Comparison of ENCODE assay signal across 7 cellular contexts in the genomic region with DNA sequence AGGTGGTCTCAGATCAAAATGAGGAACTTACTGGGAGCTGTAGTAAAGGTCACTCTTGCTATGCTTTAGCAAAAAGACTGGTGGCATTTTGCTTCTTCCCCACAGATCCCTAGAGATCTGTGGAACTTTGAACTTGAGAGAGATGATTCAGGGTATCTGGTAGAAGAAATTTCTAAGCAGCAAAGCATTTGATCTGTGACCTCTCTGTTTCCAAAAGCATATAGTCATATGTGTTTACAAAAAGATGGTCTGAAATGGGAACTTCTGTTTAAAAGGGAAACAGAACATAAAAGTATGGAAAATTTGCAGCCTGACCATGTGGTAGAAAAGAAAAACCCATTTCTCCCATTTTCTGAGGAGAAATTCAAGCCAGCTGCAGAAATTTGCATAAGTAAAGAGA.
DNase-seq lines count a peak whose midpoint lies in the region; TF ChIP-seq lines count a peak whose summit lies in the region.
"Not testable (repeated sequence)": the region's sequence is repeated elsewhere in the genome, so short reads cannot be mapped to it uniquely, and the experiment has no call there.

No MANE protein-coding gene starts in this region.

- not testable (repeated sequence) for H3F3A ChIP-seq in GM23248 (ENCODE audit: insufficient read depth)

- H3K27ac ChIP-seq in AG04450 (ENCODE audit: low read depth, low read length) (peak overlapping the region; percentile 53), GM23248 (peak overlapping the region; percentile 7)

- not testable (repeated sequence) for H3K9me2 ChIP-seq in GM23248 (ENCODE audit: insufficient read depth)

- H3K79me2 ChIP-seq in GM23248 (ENCODE audit: insufficient read depth): not testable (repeated sequence)

- not testable (repeated sequence) for H3K9ac ChIP-seq in GM23248

- DNase-seq in AG04450 (ENCODE audit: low read depth, low spot score); chondrocyte (ENCODE audit: low spot score): not testable (repeated sequence)
- DNase-seq in GM23248 (peak; percentile 41), amniotic stem cell (lab: John Stamatoyannopoulos, UW) (peak; percentile 1), fibroblast of mammary gland (ENCODE audit: low read depth) (peak; percentile 73), iris pigment epithelial cell (ENCODE audit: low read depth) (peak; percentile 19), skeletal muscle cell (ENCODE audit: low read depth) (peak; percentile 53)

- H3K4me3 ChIP-seq in AG04450 (ENCODE audit: low read depth, low read length); GM23248; fibroblast of mammary gland (ENCODE audit: control insufficient read depth, low read depth, low read length); skeletal muscle cell (ENCODE audit: low read depth, low read length): not testable (repeated sequence)

- not testable (repeated sequence) for H3K36me3 ChIP-seq in GM23248 (ENCODE audit: low read depth)

- peak overlapping the region; percentile 46 for H3K4me2 ChIP-seq in GM23248 (ENCODE audit: unreplicated experiment)

- H3K4me1 ChIP-seq in GM23248 (ENCODE audit: insufficient read depth): not testable (repeated sequence)

- in situ Hi-C loops in GM23248 (cut with MboI): not testable (repeated sequence)

- peaks cover 12% of the 10 kb centered on the region for H3K9me3 Mint-ChIP-seq in chondrocyte (ENCODE audit: low read depth)

- not testable (repeated sequence) for H3K9me3 ChIP-seq in AG04450 (ENCODE audit: control insufficient read depth, insufficient read depth, low read length); GM23248 (ENCODE audit: low read depth)

- H4K20me1 ChIP-seq in GM23248 (ENCODE audit: insufficient read depth): not testable (repeated sequence)

- not testable (repeated sequence) for H3K27me3 ChIP-seq in AG04450 (ENCODE audit: control insufficient read depth, insufficient read depth, low read length); GM23248 (replicated peaks; ENCODE audit: insufficient read depth)

- not testable (repeated sequence) for H3K4me3 Mint-ChIP-seq in chondrocyte (ENCODE audit: unreplicated experiment)

- peaks cover 24% of the 10 kb centered on the region for H3K4me1 Mint-ChIP-seq in chondrocyte (ENCODE audit: low read depth)

- peak overlapping the region; percentile 76 for H3K27ac Mint-ChIP-seq in chondrocyte (ENCODE audit: unreplicated experiment)

- not testable (repeated sequence) for H3K36me3 Mint-ChIP-seq in chondrocyte (ENCODE audit: low read depth)

- POLR2A ChIA-PET in AG04450 (lab: Yijun Ruan, JAX): not testable (repeated sequence)

- CTCF ChIA-PET in AG04450 (lab: Charles Lee): not testable (repeated sequence)

- not testable (repeated sequence) for TF ChIP-seq CTCF in AG04450 (IDR thresholded peaks at IDR 0.05; ENCODE audit: low read depth, low read length); chondrocyte (IDR thresholded peaks at IDR 0.05); fibroblast of mammary gland (conservative IDR thresholded peaks at IDR 0.05; ENCODE audit: control insufficient read depth, insufficient read depth, low read depth, low read length)

- 0 out of 2 replicates have a peak overlapping the region, but pooled peaks have one; percentile 5 for H2AFZ ChIP-seq in GM23248

- H3K27me3 Mint-ChIP-seq in chondrocyte (ENCODE audit: low read depth): not testable (repeated sequence)
